In genomic region chr4:185263419-185263818, GRCh38 we compare ENCODE assay signal across 12 cellular contexts. TPM values are rescaled to one million over a fixed set of nuclear protein-coding genes. Genes with fewer than 3 reads are reported as not detected.
DNase-seq lines count a peak whose midpoint lies in the region; ATAC-seq and TF ChIP-seq lines count a peak whose summit lies in the region.
"Had no signal": no experiment of that assay in that cellular context is flagged by ENCODE, and none has a peak within 500 bp of the region (broad histone marks: within the 10 kb centered on the region; RNA-seq: fewer than 3 reads in every experiment).

No MANE protein-coding gene starts in this region.

- ATAC-seq in GM18511 (IDR thresholded peaks at IDR 0.05; ENCODE audit: unreplicated experiment), result peak; percentile 71
- ATAC-seq in GM21447 (IDR thresholded peaks at IDR 0.05; ENCODE audit: unreplicated experiment), result peak; percentile 67
- peak; percentile 49 for ATAC-seq in HG03045 (IDR thresholded peaks at IDR 0.05; ENCODE audit: unreplicated experiment)
- ATAC-seq: activated CD8-positive, alpha-beta T cell treated with anti-CD3 and anti-CD28 coated beads, Interleukin-2, amount 10 ng/mL, durations not matched to agents 7 days and 5 days had no signal

- H3K9me3 ChIP-seq in MM.1S (replicated peaks; ENCODE audit: insufficient read depth, low read length) (no peaks in the 10 kb centered on the region), SK-N-SH (no peaks in the 10 kb centered on the region), testis (no peaks in the 10 kb centered on the region)

- no peak for TF ChIP-seq EP300 in SK-N-SH (IDR thresholded peaks at IDR 0.05; ENCODE audit: borderline replicate concordance in 1 of 2, low read depth in 1 of 2, low read length in 1 of 2)

- CTCF ChIA-PET in SK-N-SH (lab: Yijun Ruan, JAX), result interaction anchor here (1.0 kb wide), 1 partner anchor 80 kb away, joined by 9 read pairs; no protein-coding TSS in a partner anchor

- intact Hi-C loops in testis (cut with DNase I; ENCODE audit: low total_unique reads), result no loop called here

- peaks cover 44% of the 10 kb centered on the region for H3F3A ChIP-seq in MM.1S (ENCODE audit: insufficient read depth, low read length)
- H3F3A ChIP-seq in SK-N-SH (replicated peaks; ENCODE audit: insufficient read depth), result peaks cover 29% of the 10 kb centered on the region

- H3K4me1 ChIP-seq in MM.1S (ENCODE audit: low read length) (peaks cover 77% of the 10 kb centered on the region), SK-N-SH (ENCODE audit: control insufficient read depth in 1 of 2, insufficient read depth in 2 of 2, low read depth in 1 of 2, low read length in 1 of 2) (peaks cover 8 to 23% of the 10 kb centered on the region in 2 experiments; a peak in 3 of 4 replicates), testis (peaks cover 2% of the 10 kb centered on the region)

- H3K79me2 ChIP-seq in MM.1S (ENCODE audit: low read length) (peaks cover 61% of the 10 kb centered on the region), SK-N-SH (ENCODE audit: insufficient read depth) (peaks cover 43% of the 10 kb centered on the region)

- POLR2A ChIA-PET in SK-N-SH (lab: Yijun Ruan, JAX), result no interaction called here

- DNase-seq in MM.1S (peak; percentile 82), SK-N-SH (no peak), DMS153 treated with DMSO at 0.1 percent for 48 hours (lab: John Stamatoyannopoulos, UW; ENCODE audit: unreplicated experiment) (no peak), testis (no peak), NK-92 (lab: John Stamatoyannopoulos, UW; ENCODE audit: unreplicated experiment) (no peak)
- DNase-seq: activated CD8-positive, alpha-beta T cell treated with anti-CD3 and anti-CD28 coated beads, Interleukin-2, amount 10 ng/mL, durations not matched to agents 7 days and 5 days; activated naive CD4-positive, alpha-beta T cell treated with anti-CD3 and anti-CD28 coated beads for 36 hours; mesendoderm; NCI-H146 had no signal

- TF ChIP-seq CTCF in MM.1S (IDR thresholded peaks at IDR 0.05; ENCODE audit: low read length), result no peak
- TF ChIP-seq CTCF in SK-N-SH (IDR thresholded peaks at IDR 0.05), result no peak
- no peak for TF ChIP-seq CTCF in testis (IDR thresholded peaks at IDR 0.05)

- H3K4me2 ChIP-seq in MM.1S (ENCODE audit: low read depth, low read length) (peak overlapping the region; percentile 73), SK-N-SH (no peak overlapping the region)

- no peak for TF ChIP-seq RAD21 in SK-N-SH (IDR thresholded peaks at IDR 0.05; ENCODE audit: low read length)

- H3K4me3 ChIP-seq in MM.1S (ENCODE audit: low read length) (peak overlapping the region; percentile 30), SK-N-SH (ENCODE audit: low read depth in 2 of 2, low read length in 1 of 2) (no peak overlapping the region), testis (no peak overlapping the region)

- H3K9ac ChIP-seq in MM.1S (ENCODE audit: low read length), result peak overlapping the region; percentile 34; the same call in 1 of the 2 replicates
- H3K9ac ChIP-seq in SK-N-SH, result no peak overlapping the region

- H3K36me3 ChIP-seq in MM.1S (replicated peaks; ENCODE audit: insufficient read depth, low read length), result 0 out of 2 replicates have a peak, but pooled peaks cover 6% of the 10 kb centered on the region
- peaks cover 14 to 38% of the 10 kb centered on the region in 2 experiments for H3K36me3 ChIP-seq in SK-N-SH (replicated peaks in 1 of 2; ENCODE audit: control insufficient read depth in 1 of 2, insufficient read depth in 2 of 2, low read length in 1 of 2)
- H3K36me3 ChIP-seq in testis (ENCODE audit: low read depth, missing control alignments), result no peaks in the 10 kb centered on the region

- TF ChIP-seq POLR2A in testis (IDR thresholded peaks at IDR 0.05), result no peak

- H4K20me1 ChIP-seq in MM.1S (ENCODE audit: insufficient read depth, low read length) (no peaks in the 10 kb centered on the region), SK-N-SH (ENCODE audit: insufficient read depth) (no peaks in the 10 kb centered on the region; the same call in 1 of the 2 replicates)

- H3K27me3 ChIP-seq in MM.1S (replicated peaks; ENCODE audit: insufficient read depth, low read length) (no peaks in the 10 kb centered on the region), SK-N-SH (ENCODE audit: insufficient read depth) (no peaks in the 10 kb centered on the region), testis (no peaks in the 10 kb centered on the region)

- H3K9me2 ChIP-seq in MM.1S (replicated peaks; ENCODE audit: insufficient read depth, low read length) (no peaks in the 10 kb centered on the region), SK-N-SH (no peaks in the 10 kb centered on the region)

- H3K27ac ChIP-seq in MM.1S (ENCODE audit: low read length), result peak overlapping the region; percentile 76
- no peak overlapping the region; a peak in 2 of 4 replicates for H3K27ac ChIP-seq in SK-N-SH (ENCODE audit: low read depth in 2 of 2, low read length in 1 of 2)
- H3K27ac ChIP-seq in testis, result no peak overlapping the region

- WGBS in SK-N-SH (ENCODE audit: low lambda C conversion rate), result 94% methylated on average over 2 of the region's 2 CpGs
- WGBS in testis, 2 donors, result 85 to 93% methylated on average over 2 of the region's 2 CpGs

- no peak overlapping the region for H2AFZ ChIP-seq in MM.1S (ENCODE audit: low read length)
- no peak overlapping the region for H2AFZ ChIP-seq in SK-N-SH (ENCODE audit: low read depth)

TF ChIP-seq in SK-N-SH, 30 proteins besides CTCF, POLR2A, EP300 and RAD21:
- TF ChIP-seq SMC3 (IDR thresholded peaks at IDR 0.05; ENCODE audit: low read depth, low read length) (no peak), SIN3A (IDR thresholded peaks at IDR 0.05; ENCODE audit: borderline replicate concordance, low read depth, low read length) (no peak), NRF1 (IDR thresholded peaks at IDR 0.05; ENCODE audit: low read depth, low read length) (no peak), EZH2phosphoT487 (IDR thresholded peaks at IDR 0.05; ENCODE audit: borderline replicate concordance, low read depth) (no peak), JUND (IDR thresholded peaks at IDR 0.05) (no peak), TEAD4 (IDR thresholded peaks at IDR 0.05; ENCODE audit: borderline replicate concordance, insufficient read depth) (no peak), GABPA (IDR thresholded peaks at IDR 0.05; ENCODE audit: low read depth) (no peak), RFX5 (IDR thresholded peaks at IDR 0.05; ENCODE audit: low read length) (no peak), GATA2 (CRISPR knock-in tag; IDR thresholded peaks at IDR 0.05) (no peak), PBX3 (IDR thresholded peaks at IDR 0.05) (no peak), FOXJ3 (CRISPR knock-in tag; IDR thresholded peaks at IDR 0.05) (no peak), TAF1 (IDR thresholded peaks at IDR 0.05; ENCODE audit: borderline replicate concordance, low read depth, low read length) (no peak), FOSL2 (IDR thresholded peaks at IDR 0.05; ENCODE audit: borderline replicate concordance, low read depth) (no peak), RCOR1 (IDR thresholded peaks at IDR 0.05; ENCODE audit: low read length) (no peak), MXI1 (IDR thresholded peaks at IDR 0.05; ENCODE audit: low read depth, low read length) (no peak)

RNA-seq across cellular contexts. Expression of gene SNX25, which starts 54.0 kb away (rescaled TPM):
- 8.5 and 11.4 TPM in 2 replicates for polyA plus RNA-seq in SK-N-SH (2012; rRNA removed)
- 12.0 and 14.0 TPM in 2 replicates for polyA plus RNA-seq in SK-N-SH (2012; cell fraction: cytosol; rRNA removed)
- 6.6 and 13.2 TPM in 2 replicates for polyA plus RNA-seq in SK-N-SH (2012; cell fraction: nucleus; rRNA removed)
- 10 to 100 TPM; 45.0 to 50.5 TPM for total RNA-seq in testis
- polyA plus RNA-seq in testis (ENCODE audit: insufficient read depth, low read depth, low replicate concordance), result 20.2 TPM

RNA-seq across cellular contexts. Expression of gene CFAP97, which starts 59.6 kb away (rescaled TPM):
- polyA plus RNA-seq in SK-N-SH (2012; rRNA removed), result 10.6 and 14.1 TPM in 2 replicates
- polyA plus RNA-seq in SK-N-SH (2012; cell fraction: cytosol; rRNA removed), result 18.9 and 23.0 TPM in 2 replicates
- polyA plus RNA-seq in SK-N-SH (2012; cell fraction: nucleus; rRNA removed), result 5.7 and 11.4 TPM in 2 replicates
- 10 to 100 TPM; 49.4 to 54.5 TPM for total RNA-seq in testis
- 59.7 TPM for polyA plus RNA-seq in testis (ENCODE audit: insufficient read depth, low read depth, low replicate concordance)
